Comparison of ENCODE assay signal across 26 cellular contexts in the genomic region with DNA sequence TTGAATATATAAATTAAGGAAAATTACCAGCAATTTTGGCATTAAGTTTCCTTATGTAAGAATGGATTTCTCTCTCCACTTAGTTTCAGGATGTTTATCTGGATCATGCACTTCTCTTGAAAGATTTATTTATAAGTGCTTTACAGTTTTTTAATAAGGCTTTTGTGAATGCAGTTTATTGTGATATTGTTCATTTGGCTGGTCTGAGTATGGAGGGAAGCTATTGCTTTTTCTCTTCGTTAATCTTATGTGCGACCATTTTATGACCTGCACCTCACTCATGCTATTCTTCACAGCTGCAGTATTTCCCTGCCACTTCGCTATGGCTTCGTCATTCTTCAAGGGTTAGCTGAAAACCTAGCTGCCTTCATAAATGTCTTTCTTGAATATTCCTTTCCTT.
"Had no signal": no experiment of that assay in that cellular context is flagged by ENCODE, and none has a peak within 500 bp of the region (broad histone marks: within the 10 kb centered on the region; RNA-seq: fewer than 3 reads in every experiment).

No MANE protein-coding gene starts in this region.

- DNase-seq: activated B cell treated with CpG ODN at 0.5 μM for 24 hours; activated CD4-positive, alpha-beta T cell treated with anti-CD3 and anti-CD28 coated beads for 1 hour; activated CD4-positive, alpha-beta T cell treated with anti-CD3 and anti-CD28 coated beads, Interleukin-2, amount 10 ng/mL, durations not matched to agents 24 days and 14 days; activated CD4-positive, alpha-beta T cell treated with anti-CD3 and anti-CD28 coated beads, Interleukin-2, amount 50 U/mL, for 48 hours; activated CD8-positive, alpha-beta memory T cell treated with anti-CD3 and anti-CD28 coated beads, Interleukin-2, amount 10 ng/mL, durations not matched to agents 7 days and 5 days; activated effector memory CD4-positive, alpha-beta T cell treated with Interleukin-2 at 50 U/mL for 16 hours; activated naive CD4-positive, alpha-beta T cell; activated naive CD8-positive, alpha-beta T cell treated with anti-CD3 and anti-CD28 coated beads, Interleukin-2, amount 50 U/mL, for 24 hours; activated T-cell treated with anti-CD3 and anti-CD28 coated beads, Interleukin-2, amount 50 U/mL, for 24 hours; amniotic stem cell; body of pancreas; central memory CD4-positive, alpha-beta T cell; cortex of kidney; Karpas-422; MM.1S; NCI-H1417 treated with DMSO at 0.1 percent for 48 hours; NCI-H187; NCI-H446; NCI-H526; RPMI8226; T-helper 17 cell; T-helper 9 cell had no signal

- ATAC-seq: activated CD8-positive, alpha-beta memory T cell treated with anti-CD3 and anti-CD28 coated beads, Interleukin-2, amount 10 ng/mL, durations not matched to agents 7 days and 5 days; activated naive CD4-positive, alpha-beta T cell treated with anti-CD3 and anti-CD28 coated beads, Interleukin-2, amount 50 U/mL, for 72 hours; activated naive CD8-positive, alpha-beta T cell treated with anti-CD3 and anti-CD28 coated beads, Interleukin-2, amount 50 U/mL, for 24 hours; body of pancreas; K562; Right ventricle myocardium inferior; T-helper 17 cell had no signal

- H3K27ac ChIP-seq: ascending aorta, body of pancreas had no signal

- H3K4me1 ChIP-seq: ascending aorta, body of pancreas had no signal

- H3K27me3 ChIP-seq: ascending aorta, body of pancreas had no signal
